In the genomic region with DNA sequence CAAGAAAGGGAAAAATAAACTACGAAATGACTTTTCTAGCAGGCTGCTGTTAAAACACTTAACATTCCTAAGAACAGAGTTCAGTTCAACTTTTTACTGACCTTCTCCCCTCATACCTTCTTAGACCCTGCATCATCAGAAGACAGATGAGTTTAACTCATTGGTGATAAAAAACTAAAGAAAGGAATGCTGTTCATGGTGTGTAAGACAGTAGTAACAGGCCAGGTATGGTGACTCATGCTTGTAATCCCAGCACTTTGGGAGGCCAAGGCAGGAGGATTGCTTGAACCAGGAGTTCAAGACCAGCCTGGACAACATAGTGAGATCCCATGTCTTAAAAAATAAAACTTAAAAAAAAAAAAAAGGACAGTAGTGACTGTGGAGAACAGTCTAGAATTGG, we compare ENCODE assay signal across 20 cellular contexts. TPM values are rescaled to one million over a fixed set of nuclear protein-coding genes. Genes with fewer than 3 reads are reported as not detected.
A peak's percentile ranks its signal among the peaks of the same experiment; 100 is the strongest.
DNase-seq lines count a peak whose midpoint lies in the region; ATAC-seq, FAIRE-seq and TF ChIP-seq lines count a peak whose summit lies in the region.
"Had no signal": no experiment of that assay in that cellular context is flagged by ENCODE, and none has a peak within 500 bp of the region (broad histone marks: within the 10 kb centered on the region; RNA-seq: fewer than 3 reads in every experiment).

No MANE protein-coding gene starts in this region.

- H3K4me1 ChIP-seq in hepatocyte (ENCODE audit: insufficient read depth), result no peaks in the 10 kb centered on the region

- no peak overlapping the region for H3K4me3 ChIP-seq in hepatocyte

- H3K36me3 ChIP-seq in hepatocyte (replicated peaks; ENCODE audit: insufficient read depth, low read depth), result no peaks in the 10 kb centered on the region

- peaks cover 56% of the 10 kb centered on the region for H3K79me2 ChIP-seq in hepatocyte

- no peak overlapping the region for H3K4me2 ChIP-seq in hepatocyte

- H2AFZ ChIP-seq in hepatocyte, result no peak overlapping the region

- peaks cover 30% of the 10 kb centered on the region for H3K4me1 Mint-ChIP-seq in T-helper 2 cell treated with Interferon-gamma antibody and Interleukin-4, amounts not matched to agents 5 μg/mL and 100 μg/mL, for 36 hours (ENCODE audit: low read depth)

- ATAC-seq in SK-N-SH treated with all-trans-retinoic acid at 6 μM for 48 hours (no peak), HG03457 (IDR thresholded peaks at IDR 0.05; ENCODE audit: unreplicated experiment) (no peak)
- ATAC-seq: activated naive CD4-positive, alpha-beta T cell treated with anti-CD3 and anti-CD28 coated beads, Interleukin-2, amount 50 U/mL, for 72 hours; stimulated activated naive B cell treated with anti-CD40 and anti-IgM and Interleukin-4, amounts not matched to agents 10 μg/mL and 1 μg/mL and 100 μg/mL, for 72 hours had no signal

- 73% methylated on average over 1 of the region's 1 CpG for WGBS in hepatocyte (ENCODE audit: low lambda C conversion rate, missing lambda C conversion rate)

- H4K20me1 ChIP-seq in hepatocyte (ENCODE audit: insufficient read depth, poor library complexity, severe bottlenecking), result no peaks in the 10 kb centered on the region

- no peak overlapping the region for H3K27ac Mint-ChIP-seq in T-helper 2 cell treated with Interferon-gamma antibody and Interleukin-4, amounts not matched to agents 5 μg/mL and 100 μg/mL, for 36 hours

- H3K27me3 Mint-ChIP-seq in T-helper 2 cell treated with Interferon-gamma antibody and Interleukin-4, amounts not matched to agents 5 μg/mL and 100 μg/mL, for 36 hours (ENCODE audit: low read depth), result no peaks in the 10 kb centered on the region
- H3K27me3 Mint-ChIP-seq: activated CD4-positive, alpha-beta T cell treated with anti-CD3 and anti-CD28 coated beads, Interleukin-2, amount 10 ng/mL, durations not matched to agents 24 days and 14 days; memory B cell; stimulated activated naive B cell treated with anti-CD40 and anti-IgM and Interleukin-4, amounts not matched to agents 10 μg/mL and 1 μg/mL and 100 μg/mL, for 72 hours had no signal

- no peaks in the 10 kb centered on the region for H3K9me3 Mint-ChIP-seq in T-helper 2 cell treated with Interferon-gamma antibody and Interleukin-4, amounts not matched to agents 5 μg/mL and 100 μg/mL, for 36 hours
- H3K9me3 Mint-ChIP-seq: activated CD4-positive, alpha-beta T cell treated with anti-CD3 and anti-CD28 coated beads, Interleukin-2, amount 10 ng/mL, durations not matched to agents 24 days and 14 days; activated naive CD4-positive, alpha-beta T cell treated with anti-CD3 and anti-CD28 coated beads, Interleukin-2, amount 50 U/mL, for 72 hours; memory B cell; stimulated activated naive B cell treated with anti-CD40 and anti-IgM and Interleukin-4, amounts not matched to agents 10 μg/mL and 1 μg/mL and 100 μg/mL, for 72 hours had no signal

- DNase-seq in T-helper 2 cell treated with Interferon-gamma antibody and Interleukin-4, amounts not matched to agents 5 μg/mL and 100 μg/mL, for 36 hours (ENCODE audit: low spot score), result no peak
- DNase-seq in T-helper 2 cell (no peak), hepatocyte (ENCODE audit: low spot score) (no peak), NCI-H2171 treated with DMSO at 0.1 percent for 48 hours (lab: John Stamatoyannopoulos, UW) (no peak), HT-29 (ENCODE audit: low spot score) (no peak), HTR-8/SVneo (ENCODE audit: insufficient read length, low spot score) (no peak)
- DNase-seq: activated CD4-positive, alpha-beta T cell treated with anti-CD3 and anti-CD28 coated beads, Interleukin-2, amount 10 ng/mL, durations not matched to agents 24 days and 14 days; Caco-2; DND-41; KBM-7; NCI-H146; NCI-H526; nucleus accumbens; stimulated activated CD4-positive, alpha-beta T cell treated with anti-CD3 and anti-CD28 coated beads, Interleukin-2, amount 100 ng/mL, for 48 hours; stimulated activated naive B cell treated with anti-CD40 and anti-IgM and Interleukin-4, amounts not matched to agents 10 μg/mL and 1 μg/mL and 100 μg/mL, for 72 hours had no signal

- H3K27ac ChIP-seq in hepatocyte, result peak overlapping the region; percentile 52
- H3K27ac ChIP-seq: 22Rv1 had no signal

- FAIRE-seq in HTR-8/SVneo (lab: Jason Lieb, UNC), result no peak

- no peaks in the 10 kb centered on the region for H3K9me3 ChIP-seq in hepatocyte (ENCODE audit: low read depth)
- H3K9me3 ChIP-seq: Caco-2 had no signal

- peaks cover 5% of the 10 kb centered on the region for H3K36me3 Mint-ChIP-seq in T-helper 2 cell treated with Interferon-gamma antibody and Interleukin-4, amounts not matched to agents 5 μg/mL and 100 μg/mL, for 36 hours (ENCODE audit: low read depth)
- H3K36me3 Mint-ChIP-seq: activated naive CD4-positive, alpha-beta T cell treated with anti-CD3 and anti-CD28 coated beads, Interleukin-2, amount 50 U/mL, for 72 hours; stimulated activated naive B cell treated with anti-CD40 and anti-IgM and Interleukin-4, amounts not matched to agents 10 μg/mL and 1 μg/mL and 100 μg/mL, for 72 hours had no signal

- H3K9me2 ChIP-seq in hepatocyte (replicated peaks; ENCODE audit: insufficient read depth), result no peaks in the 10 kb centered on the region

- no peaks in the 10 kb centered on the region for H3K27me3 ChIP-seq in hepatocyte

- H3K4me3 Mint-ChIP-seq in T-helper 2 cell treated with Interferon-gamma antibody and Interleukin-4, amounts not matched to agents 5 μg/mL and 100 μg/mL, for 36 hours, result peak overlapping the region; percentile 46
- H3K4me3 Mint-ChIP-seq: memory B cell; stimulated activated naive B cell treated with anti-CD40 and anti-IgM and Interleukin-4, amounts not matched to agents 10 μg/mL and 1 μg/mL and 100 μg/mL, for 72 hours had no signal

- no peak for TF ChIP-seq CTCF in hepatocyte (IDR thresholded peaks at IDR 0.05; ENCODE audit: poor library complexity)

TF ChIP-seq in SK-N-SH treated with all-trans-retinoic acid at 6 μM for 48 hours, 23 proteins besides CTCF, POLR2A, EP300 and RAD21:
- TF ChIP-seq ISL1 (CRISPR knock-in tag; IDR thresholded peaks at IDR 0.05), result 0 out of 2 replicates have a peak, but pooled peaks have one; percentile 28
- TF ChIP-seq ZFP30 (CRISPR knock-in tag; IDR thresholded peaks at IDR 0.05), result no peak

RNA-seq across cellular contexts. Expression of a gene that starts 16.2 kb away (rescaled TPM):
- 126 and 137 TPM in 2 replicates for total RNA-seq in hepatocyte
- 44.9 and 49.8 TPM in 2 replicates for polyA plus RNA-seq in hepatocyte
- total RNA-seq in HT-29 (2014; rRNA removed; shearing (Covaris generic)), result 263 and 276 TPM in 2 replicates
